15 cellular contexts compared by ENCODE assay signal in the genomic region with DNA sequence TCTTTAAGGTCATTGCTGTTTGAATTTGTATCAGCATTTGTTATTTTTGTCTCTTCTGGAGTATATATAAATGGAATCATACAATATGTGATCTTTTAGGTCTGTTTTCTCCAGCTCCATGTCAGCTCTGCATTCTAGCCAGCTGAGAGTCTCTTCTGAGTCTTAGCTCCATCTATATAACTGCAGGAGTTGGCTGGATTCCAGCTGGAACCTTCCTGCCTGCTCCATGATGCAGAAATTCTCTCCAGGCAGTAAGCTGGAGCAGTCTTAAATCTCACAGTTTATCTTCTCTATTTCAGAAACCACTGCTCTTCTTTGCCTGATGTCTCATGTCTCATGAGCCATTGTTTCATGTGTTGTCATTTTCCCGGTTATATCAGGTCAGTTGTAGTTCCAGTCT.
DNase-seq lines count a peak whose midpoint lies in the region; ATAC-seq and TF ChIP-seq lines count a peak whose summit lies in the region.
"Had no signal": no experiment of that assay in that cellular context is flagged by ENCODE, and none has a peak within 500 bp of the region (broad histone marks: within the 10 kb centered on the region; RNA-seq: fewer than 3 reads in every experiment).

No MANE protein-coding gene starts in this region.

- peaks cover 6% of the 10 kb centered on the region for H3K27me3 Mint-ChIP-seq in stimulated activated naive CD8-positive, alpha-beta T cell treated with anti-CD3 and anti-CD28 coated beads, Interleukin-15, amount 100 ng/mL, for 72 hours

- H3K4me3 Mint-ChIP-seq in stimulated activated naive CD8-positive, alpha-beta T cell treated with anti-CD3 and anti-CD28 coated beads, Interleukin-15, amount 100 ng/mL, for 72 hours: no peak overlapping the region
- H3K4me3 Mint-ChIP-seq: activated CD8-positive, alpha-beta T cell treated with anti-CD3 and anti-CD28 coated beads, Interleukin-2, amount 10 ng/mL, durations not matched to agents 7 days and 5 days had no signal

- H3K27ac Mint-ChIP-seq in stimulated activated naive CD8-positive, alpha-beta T cell treated with anti-CD3 and anti-CD28 coated beads, Interleukin-15, amount 100 ng/mL, for 72 hours: no peak overlapping the region
- H3K27ac Mint-ChIP-seq: activated CD8-positive, alpha-beta T cell treated with anti-CD3 and anti-CD28 coated beads, Interleukin-2, amount 10 ng/mL, durations not matched to agents 7 days and 5 days; activated naive CD4-positive, alpha-beta T cell treated with anti-CD3 and anti-CD28 coated beads, Interleukin-2, amount 50 U/mL, for 72 hours had no signal

- H3K4me1 Mint-ChIP-seq in stimulated activated naive CD8-positive, alpha-beta T cell treated with anti-CD3 and anti-CD28 coated beads, Interleukin-15, amount 100 ng/mL, for 72 hours: no peaks in the 10 kb centered on the region

- no peak overlapping the region for H3K4me3 ChIP-seq in retinal pigment epithelial cell (ENCODE audit: low read length)
- H3K4me3 ChIP-seq: tibial nerve had no signal

- ATAC-seq in stimulated activated naive CD8-positive, alpha-beta T cell treated with anti-CD3 and anti-CD28 coated beads, Interleukin-15, amount 100 ng/mL, for 72 hours: no peak
- no peak for ATAC-seq in HG02678 (IDR thresholded peaks at IDR 0.05; ENCODE audit: unreplicated experiment)
- ATAC-seq: activated CD8-positive, alpha-beta T cell treated with anti-CD3 and anti-CD28 coated beads, Interleukin-2, amount 10 ng/mL, durations not matched to agents 7 days and 5 days; activated naive CD4-positive, alpha-beta T cell treated with anti-CD3 and anti-CD28 coated beads, Interleukin-2, amount 50 U/mL, for 72 hours; sciatic nerve had no signal

- no peaks in the 10 kb centered on the region for H3K9me3 Mint-ChIP-seq in stimulated activated naive CD8-positive, alpha-beta T cell treated with anti-CD3 and anti-CD28 coated beads, Interleukin-15, amount 100 ng/mL, for 72 hours

- DNase-seq in DMS53 (lab: John Stamatoyannopoulos, UW): peak; percentile 9
- DNase-seq in DMS53 treated with DMSO at 0.1 percent for 48 hours (lab: John Stamatoyannopoulos, UW; ENCODE audit: unreplicated experiment): no peak
- peak; percentile 85 for DNase-seq in NCI-H2171 treated with DMSO at 0.1 percent for 48 hours (lab: John Stamatoyannopoulos, UW)
- peak; percentile 67 for DNase-seq in dermis blood vessel endothelial cell
- DNase-seq in retinal pigment epithelial cell (ENCODE audit: low read depth): peak; percentile 30
- DNase-seq in activated effector memory CD4-positive, alpha-beta T cell treated with anti-CD3 and anti-CD28 coated beads, Interleukin-2, amount 50 U/mL, for 16 hours: no peak
- no peak for DNase-seq in stimulated activated naive CD8-positive, alpha-beta T cell treated with anti-CD3 and anti-CD28 coated beads, Interleukin-15, amount 100 ng/mL, for 72 hours
- DNase-seq: 8988T; activated CD8-positive, alpha-beta T cell treated with anti-CD3 and anti-CD28 coated beads, Interleukin-2, amount 10 ng/mL, durations not matched to agents 7 days and 5 days; effector memory CD4-positive, alpha-beta T cell; hippocampal formation had no signal

- TF ChIP-seq CTCF in retinal pigment epithelial cell (conservative IDR thresholded peaks at IDR 0.05; ENCODE audit: low read depth, low read length): no peak

Comparison
In these comparisons a context has a peak if more than half of its experiments do, and no peak if none do; other contexts are left out.
1. DNase-seq: peak in DMS53 (single experiment), NCI-H2171 treated with DMSO at 0.1 percent for 48 hours (single experiment), dermis blood vessel endothelial cell (single experiment) and retinal pigment epithelial cell (single experiment); none in DMS53 treated with DMSO at 0.1 percent for 48 hours (single experiment), activated effector memory CD4-positive, alpha-beta T cell treated with anti-CD3 and anti-CD28 coated beads, Interleukin-2, amount 50 U/mL, for 16 hours (single experiment) and stimulated activated naive CD8-positive, alpha-beta T cell treated with anti-CD3 and anti-CD28 coated beads, Interleukin-15, amount 100 ng/mL, for 72 hours (0 of 2).